In genomic region chr4:85842540-85842939, GRCh38 we compare ENCODE assay signal across 8 cellular contexts.
DNase-seq lines count a peak whose midpoint lies in the region; ATAC-seq and TF ChIP-seq lines count a peak whose summit lies in the region.

No MANE protein-coding gene starts in this region.

- H3K4me3 Mint-ChIP-seq in activated B cell treated with CpG ODN at 0.5 μM for 24 hours: peak overlapping the region; percentile 30
- H3K4me3 Mint-ChIP-seq in glutamatergic neuron (ENCODE audit: unreplicated experiment): no peak overlapping the region

- ATAC-seq in Right ventricle myocardium inferior (peak; percentile 74), activated B cell treated with CpG ODN at 0.5 μM for 24 hours (ENCODE audit: low read depth) (peak; percentile 90), lower lobe of right lung (peak; percentile 81 to 90)

- CTCF ChIA-PET in activated B cell treated with CpG ODN at 0.5 μM for 24 hours (lab: Charles Lee): no interaction called here

- intact Hi-C loops in Right ventricle myocardium inferior (cut with DNase I) (no loop called here), activated B cell treated with CpG ODN at 0.5 μM for 24 hours (cut with micrococcal nuclease) (loop anchor here (1.0 kb wide), 1 partner anchor 64 kb away; no protein-coding TSS in a partner anchor), lower lobe of right lung (cut with DNase I) (no loop called here), uterus (cut with DNase I; ENCODE audit: low total_unique reads) (no loop called here)

- no peaks in the 10 kb centered on the region for H3K9me3 ChIP-seq in right atrium auricular region
- no peaks in the 10 kb centered on the region for H3K9me3 ChIP-seq in lower lobe of right lung
- H3K9me3 ChIP-seq in uterus: no peaks in the 10 kb centered on the region

- no peaks in the 10 kb centered on the region for H3K27me3 Mint-ChIP-seq in activated B cell treated with CpG ODN at 0.5 μM for 24 hours
- peaks cover 2% of the 10 kb centered on the region for H3K27me3 Mint-ChIP-seq in glutamatergic neuron (ENCODE audit: unreplicated experiment)

- DNase-seq in Right ventricle myocardium inferior (ENCODE audit: missing footprints) (no peak), right atrium auricular region (ENCODE audit: low spot score) (no peak), activated B cell treated with CpG ODN at 0.5 μM for 24 hours (no peak), lower lobe of right lung (peak; percentile 46), uterus (no peak), hepatic stellate cell (ENCODE audit: low spot score) (no peak), glutamatergic neuron (no peak)
- DNase-seq in activated effector memory CD4-positive, alpha-beta T cell treated with anti-CD3 and anti-CD28 coated beads, Interleukin-2, amount 50 U/mL, for 16 hours: no peak

- H3K36me3 Mint-ChIP-seq in activated B cell treated with CpG ODN at 0.5 μM for 24 hours (ENCODE audit: low read depth) (peaks cover 11% of the 10 kb centered on the region), glutamatergic neuron (ENCODE audit: unreplicated experiment) (no peaks in the 10 kb centered on the region)

- H3K27ac ChIP-seq in right atrium auricular region (no peak overlapping the region), lower lobe of right lung (peak overlapping the region; percentile 33), uterus (peak overlapping the region; percentile 9 to 49)

- POLR2A ChIA-PET in activated B cell treated with CpG ODN at 0.5 μM for 24 hours (lab: Charles Lee): no interaction called here

- H3K4me1 ChIP-seq in right atrium auricular region (no peaks in the 10 kb centered on the region), lower lobe of right lung (peaks cover 15% of the 10 kb centered on the region), uterus (no peaks in the 10 kb centered on the region)

- TF ChIP-seq POLR2A in uterus (IDR thresholded peaks at IDR 0.05): no peak

- H3K27ac Mint-ChIP-seq in activated B cell treated with CpG ODN at 0.5 μM for 24 hours: peak overlapping the region; percentile 36
- H3K27ac Mint-ChIP-seq in glutamatergic neuron (ENCODE audit: unreplicated experiment): no peak overlapping the region

- no peak for TF ChIP-seq CTCF in right atrium auricular region (IDR thresholded peaks at IDR 0.05)
- no peak for TF ChIP-seq CTCF in activated B cell treated with CpG ODN at 0.5 μM for 24 hours (IDR thresholded peaks at IDR 0.05)
- TF ChIP-seq CTCF in lower lobe of right lung (IDR thresholded peaks at IDR 0.05): no peak
- no peak for TF ChIP-seq CTCF in uterus (IDR thresholded peaks at IDR 0.05)
- no peak for TF ChIP-seq CTCF in glutamatergic neuron (IDR thresholded peaks at IDR 0.05; ENCODE audit: partially characterized antibody, unreplicated experiment)

- H3K4me1 Mint-ChIP-seq in activated B cell treated with CpG ODN at 0.5 μM for 24 hours: peaks cover 26% of the 10 kb centered on the region
- H3K4me1 Mint-ChIP-seq in glutamatergic neuron (ENCODE audit: low read depth, unreplicated experiment): peaks cover 5% of the 10 kb centered on the region

- H3K4me3 ChIP-seq in right atrium auricular region (no peak overlapping the region), lower lobe of right lung (no peak overlapping the region), uterus (no peak overlapping the region)

- H3K27me3 ChIP-seq in right atrium auricular region (no peaks in the 10 kb centered on the region), lower lobe of right lung (ENCODE audit: low read depth) (no peaks in the 10 kb centered on the region), uterus (no peaks in the 10 kb centered on the region)

- H3K36me3 ChIP-seq in right atrium auricular region: no peaks in the 10 kb centered on the region
- H3K36me3 ChIP-seq in lower lobe of right lung: no peaks in the 10 kb centered on the region
- H3K36me3 ChIP-seq in uterus: no peaks in the 10 kb centered on the region

- H3K9me3 Mint-ChIP-seq in activated B cell treated with CpG ODN at 0.5 μM for 24 hours (no peaks in the 10 kb centered on the region), glutamatergic neuron (ENCODE audit: unreplicated experiment) (no peaks in the 10 kb centered on the region)

Comparison
In these comparisons a context has a peak if more than half of its experiments do, and no peak if none do; other contexts are left out.
1. H3K27ac ChIP-seq: peak in lower lobe of right lung (single experiment) and uterus (2 of 2); none in right atrium auricular region (0 of 2).
2. Peak in every context shown above with its lines, with median percentiles within 50 percentile points of each other: ATAC-seq.